Comparison of ENCODE assay signal across 10 cellular contexts in genomic region chr20:62088258-62089127, GRCh38. TPM values are rescaled to one million over a fixed set of nuclear protein-coding genes. Genes with fewer than 3 reads are reported as not detected.
A peak's percentile ranks its signal among the peaks of the same experiment; 100 is the strongest.
DNase-seq lines count a peak whose midpoint lies in the region; ATAC-seq, FAIRE-seq and TF ChIP-seq lines count a peak whose summit lies in the region.
"Had no signal": no experiment of that assay in that cellular context is flagged by ENCODE, and none has a peak within 500 bp of the region (broad histone marks: within the 10 kb centered on the region; RNA-seq: fewer than 3 reads in every experiment).

No MANE protein-coding gene starts in this region.

- H3K18ac ChIP-seq in H1 (ENCODE audit: extremely low read depth, low read length): no peak overlapping the region

- DNase-seq in DMS 273 (lab: John Stamatoyannopoulos, UW; ENCODE audit: unreplicated experiment) (peak; percentile 26), DMS 273 treated with DMSO at 0.1 percent for 48 hours (lab: John Stamatoyannopoulos, UW) (no peak), NCI-H460 (ENCODE audit: extremely low read depth, low read depth) (peak; percentile 97), H1 (ENCODE audit: low read depth in 1 of 2, low spot score in 2 of 2) (no peak), pancreas (peak in 1 of 6 donors; percentile 46), NCI-H1092 (lab: John Stamatoyannopoulos, UW) (no peak), left ventricle myocardium inferior (no peak)
- DNase-seq: stimulated activated CD4-positive, alpha-beta T cell treated with anti-CD3 and anti-CD28 coated beads, Interleukin-15, amount 100 ng/mL, for 24 hours had no signal

- FAIRE-seq in H1 (lab: Jason Lieb, UNC) (no peak), pancreas (lab: Jason Lieb, UNC) (no peak)

- H4K5ac ChIP-seq in H1 (ENCODE audit: insufficient read length, low read depth, low read length): no peak overlapping the region

- peaks cover 0 to 5% of the 10 kb centered on the region in 2 experiments for H4K20me1 ChIP-seq in H1 (replicated peaks in 1 of 2; ENCODE audit: control insufficient read depth in 1 of 2, insufficient read depth in 2 of 2, low read length in 2 of 2)

- H4K8ac ChIP-seq in H1 (ENCODE audit: extremely low read depth, insufficient read depth, low read length): no peak overlapping the region

- TF ChIP-seq POLR2A in H1 (IDR thresholded peaks at IDR 0.05; ENCODE audit: control extremely low read depth in 1 of 2, low read depth in 2 of 2, low read length in 2 of 2): no peak

- no peak overlapping the region for H3K23ac ChIP-seq in H1 (ENCODE audit: insufficient read length)

- no peak overlapping the region for H2BK12ac ChIP-seq in H1 (ENCODE audit: low read depth, low read length)

- H3K79me1 ChIP-seq in H1 (ENCODE audit: low read depth, low read length): no peaks in the 10 kb centered on the region

- no peak for TF ChIP-seq RAD21 in H1 (IDR thresholded peaks at IDR 0.05 in 1 of 2, conservative IDR thresholded peaks at IDR 0.05 in 1 of 2; ENCODE audit: low read depth in 2 of 2, low read length in 2 of 2)

- no peak overlapping the region for H2BK5ac ChIP-seq in H1 (ENCODE audit: low read depth, low read length)

- H3K4me3 ChIP-seq in H1 (ENCODE audit: extremely low read depth in 1 of 4, insufficient read depth in 2 of 4, low read depth in 3 of 4, low read length in 4 of 4) (no peak overlapping the region), pancreas (no peak overlapping the region), left ventricle myocardium inferior (no peak overlapping the region)

- H3K56ac ChIP-seq in H1 (replicated peaks; ENCODE audit: insufficient read length, low read depth, low read length): no peak overlapping the region

- H2BK120ac ChIP-seq in H1 (replicated peaks; ENCODE audit: low read depth, low read length): no peak overlapping the region

- no peak overlapping the region for H2BK15ac ChIP-seq in H1 (ENCODE audit: low read length)

- no peak for TF ChIP-seq EP300 in H1 (IDR thresholded peaks at IDR 0.05; ENCODE audit: borderline replicate concordance in 1 of 2, low read depth in 2 of 2, low read length in 2 of 2)

- H3K27ac ChIP-seq in H1 (ENCODE audit: low read depth, low read length): no peak overlapping the region
- no peak overlapping the region for H3K27ac ChIP-seq in pancreas
- H3K27ac ChIP-seq in left ventricle myocardium inferior (replicated peaks): no peak overlapping the region
- H3K27ac ChIP-seq: 22Rv1 had no signal

- no peaks in the 10 kb centered on the region for H3K36me3 ChIP-seq in H1 (ENCODE audit: control insufficient read depth in 2 of 4, insufficient read depth in 4 of 4, low read length in 3 of 4)
- no peaks in the 10 kb centered on the region for H3K36me3 ChIP-seq in pancreas
- no peaks in the 10 kb centered on the region for H3K36me3 ChIP-seq in left ventricle myocardium inferior

- TF ChIP-seq CTCF in H1 (IDR thresholded peaks at IDR 0.05; ENCODE audit: control extremely low read depth in 1 of 3, insufficient read depth in 1 of 3, low read depth in 1 of 3, low read length in 3 of 3) (no peak), pancreas (IDR thresholded peaks at IDR 0.05) (no peak), left ventricle myocardium inferior (IDR thresholded peaks at IDR 0.05; ENCODE audit: borderline replicate concordance) (no peak)

- 90% methylated on average over 15 of the region's 15 CpGs; no CpG with 5 or more reads in 1 of the 2 experiments for WGBS in H1 (ENCODE audit: extremely low coverage in 1 of 2, insufficient coverage in 1 of 2, insufficient read length in 1 of 2, insufficient replicate concordance in 2 of 2, low coverage in 1 of 2, low lambda C conversion rate in 2 of 2, missing lambda C conversion rate in 1 of 2), 2 experiments
- WGBS in pancreas, 2 donors: 54 to 56% methylated on average over 15 of the region's 15 CpGs

- H4K91ac ChIP-seq in H1 (replicated peaks; ENCODE audit: insufficient read length, low read length): peak overlapping the region; percentile 26

- no peak overlapping the region for H3K4me2 ChIP-seq in H1 (ENCODE audit: insufficient read depth in 1 of 2, low read depth in 2 of 2, low read length in 2 of 2)

- no peak overlapping the region for H3K4ac ChIP-seq in H1 (replicated peaks; ENCODE audit: insufficient read length, low read depth, low read length)

- intact Hi-C loops in pancreas (cut with DNase I) (no loop called here), left ventricle myocardium inferior (cut with micrococcal nuclease) (no loop called here)

- peak overlapping the region; percentile 67; the same call in 1 of the 2 replicates for H2AK5ac ChIP-seq in H1 (ENCODE audit: low read depth, low read length)

- H3K4me1 ChIP-seq in H1 (replicated peaks in 1 of 4; ENCODE audit: control insufficient read depth in 3 of 4, insufficient read depth in 4 of 4, low read length in 3 of 4): peaks cover 0 to 3% (median 0%) of the 10 kb centered on the region in 4 experiments; a peak in 1 of 7 replicates
- no peaks in the 10 kb centered on the region for H3K4me1 ChIP-seq in pancreas
- no peaks in the 10 kb centered on the region for H3K4me1 ChIP-seq in left ventricle myocardium inferior

- CTCF ChIA-PET in H1 (lab: Charles Lee; ENCODE audit: partially characterized antibody): interaction anchor here (1.7 kb wide), 1 partner anchor 68 kb away, joined by 3 read pairs; no protein-coding TSS in a partner anchor

- no peak overlapping the region for H3K14ac ChIP-seq in H1 (ENCODE audit: insufficient read length)

- H3K27me3 ChIP-seq in H1 (replicated peaks in 1 of 4; ENCODE audit: control insufficient read depth in 3 of 4, extremely low read depth in 1 of 4, insufficient read depth in 3 of 4, low read length in 3 of 4): peaks cover 0 to 2% (median 0%) of the 10 kb centered on the region in 4 experiments; a peak in 2 of 7 replicates
- no peaks in the 10 kb centered on the region for H3K27me3 ChIP-seq in pancreas
- peaks cover 34% of the 10 kb centered on the region for H3K27me3 ChIP-seq in left ventricle myocardium inferior (ENCODE audit: low read depth)

- ATAC-seq in pancreas (peak; percentile 40 to 78 (median 52)), HG02973 (IDR thresholded peaks at IDR 0.05; ENCODE audit: unreplicated experiment) (no peak)

- no peak overlapping the region for H2AFZ ChIP-seq in H1 (ENCODE audit: low read length)

- H2BK20ac ChIP-seq in H1 (ENCODE audit: low read length): no peak overlapping the region

- H3K79me2 ChIP-seq in H1 (ENCODE audit: control insufficient read depth in 1 of 2, insufficient read depth in 2 of 2, low read length in 2 of 2): no peaks in the 10 kb centered on the region

- POLR2A ChIA-PET in H1 (lab: Charles Lee; ENCODE audit: partially characterized antibody): interaction anchor here (1.0 to 1.9 kb wide), 3 partner anchors 18 to 33 kb away, joined by 4 to 8 read pairs (median 7); partner anchors contain the start of gene LSM14B

- peaks cover 2% of the 10 kb centered on the region; the same call in 1 of the 2 replicates for H3K23me2 ChIP-seq in H1 (ENCODE audit: low read depth, low read length)

- H3K9ac ChIP-seq in H1 (replicated peaks in 1 of 4; ENCODE audit: extremely low read depth in 1 of 4, low read depth in 3 of 4, low read length in 3 of 4): no peak overlapping the region

- H3K9me3 ChIP-seq in H1 (ENCODE audit: insufficient read depth in 2 of 2, low read depth in 1 of 2, low read length in 1 of 2) (no peaks in the 10 kb centered on the region), pancreas (no peaks in the 10 kb centered on the region), left ventricle myocardium inferior (replicated peaks) (no peaks in the 10 kb centered on the region)

RNA-seq across cellular contexts. Expression of gene TAF4, which starts 22.8 kb away (rescaled TPM):
- total RNA-seq in NCI-H460 (2014; rRNA removed; shearing (Covaris generic)): 4.0 and 6.6 TPM in 2 replicates
- polyA plus RNA-seq in NCI-H460 (2014; cell fraction: nucleus; rRNA removed): 7.2 and 15.6 TPM in 2 replicates
- 30.1 and 33.0 TPM in 2 replicates for total RNA-seq in H1 (2021; fragmentation: NEBNext Ultra II Directional; extraction: Animal tissue kit (Norgen Biotek cat#: 25700))
- 16.0 and 25.8 TPM in 2 replicates for polyA plus RNA-seq in H1 (2011; rRNA removed)
- 12.2 TPM for polyA plus RNA-seq in H1 (2011; cell fraction: cytosol; rRNA removed)
- 17.4 TPM for polyA plus RNA-seq in H1 (2011; cell fraction: nucleus; rRNA removed)
- polyA plus RNA-seq in H1 (2012, experiment 1 of 2): 17.8 to 35.7 TPM (median 25.0 TPM) in 4 replicates
- polyA plus RNA-seq in H1 (2012, experiment 2 of 2): 9.2 TPM
- polyA plus RNA-seq in H1 (2013, experiment 1 of 2): 24.0 TPM
- polyA plus RNA-seq in H1 (2013, experiment 2 of 2): 19.7 TPM
- polyA minus RNA-seq in H1 (2011; rRNA and poly(A)+ RNA removed): 4.3 and 4.6 TPM in 2 replicates
- 34.5 TPM for polyA minus RNA-seq in H1 (2011; cell fraction: cytosol; rRNA and poly(A)+ RNA removed)
- 16.3 TPM for polyA minus RNA-seq in H1 (2011; cell fraction: nucleus; rRNA and poly(A)+ RNA removed)
- total RNA-seq in pancreas: 10 to 100 TPM in 1 of 6 donors, 1 to 10 TPM in 5; 7.1 to 15.2 (median 8.4) TPM
- polyA plus RNA-seq in pancreas: 1 to 10 TPM; 5.7 to 9.2 TPM
- total RNA-seq in left ventricle myocardium inferior: 11.8 TPM

RNA-seq across cellular contexts. Expression of gene LSM14B, which starts 33.8 kb away (rescaled TPM):
- total RNA-seq in NCI-H460 (2014; rRNA removed; shearing (Covaris generic)): 24.6 and 29.2 TPM in 2 replicates
- 27.5 and 34.2 TPM in 2 replicates for polyA plus RNA-seq in NCI-H460 (2014; cell fraction: nucleus; rRNA removed)
- total RNA-seq in H1 (2021; fragmentation: NEBNext Ultra II Directional; extraction: Animal tissue kit (Norgen Biotek cat#: 25700)): 65.6 and 70.0 TPM in 2 replicates
- polyA plus RNA-seq in H1 (2011; rRNA removed): 58.3 and 93.9 TPM in 2 replicates
- polyA plus RNA-seq in H1 (2011; cell fraction: cytosol; rRNA removed): 55.5 TPM
- polyA plus RNA-seq in H1 (2011; cell fraction: nucleus; rRNA removed): 80.3 TPM
- polyA plus RNA-seq in H1 (2012, experiment 1 of 2): 62.5 to 71.2 TPM (median 67.6 TPM) in 4 replicates
- polyA plus RNA-seq in H1 (2012, experiment 2 of 2): 24.0 TPM
- 46.2 TPM for polyA plus RNA-seq in H1 (2013, experiment 1 of 2)
- polyA plus RNA-seq in H1 (2013, experiment 2 of 2): 45.5 TPM
- polyA minus RNA-seq in H1 (2011; rRNA and poly(A)+ RNA removed): 51.4 and 62.8 TPM in 2 replicates
- 40.5 TPM for polyA minus RNA-seq in H1 (2011; cell fraction: cytosol; rRNA and poly(A)+ RNA removed)
- 38.9 TPM for polyA minus RNA-seq in H1 (2011; cell fraction: nucleus; rRNA and poly(A)+ RNA removed)
- 10 to 100 TPM; 14.9 to 19.7 (median 16.7) TPM for total RNA-seq in pancreas
- 10 to 100 TPM in 1 of 2 donors, 1 to 10 TPM in 1; 8.4 to 20.1 TPM for polyA plus RNA-seq in pancreas
- total RNA-seq in left ventricle myocardium inferior: 51.6 TPM

RNA-seq across cellular contexts. Expression of gene PSMA7, which starts 54.7 kb away (rescaled TPM):
- 406 and 439 TPM in 2 replicates for total RNA-seq in NCI-H460 (2014; rRNA removed; shearing (Covaris generic))
- polyA plus RNA-seq in NCI-H460 (2014; cell fraction: nucleus; rRNA removed): 808 and 1,019 TPM in 2 replicates
- total RNA-seq in H1 (2021; fragmentation: NEBNext Ultra II Directional; extraction: Animal tissue kit (Norgen Biotek cat#: 25700)): 339 and 361 TPM in 2 replicates
- polyA plus RNA-seq in H1 (2011; rRNA removed) (607 and 648 TPM in 2 replicates), pancreas (100 to 1,000 TPM in 1 of 2 donors, 10 to 100 TPM in 1; 67.9 to 119 TPM)
- polyA plus RNA-seq in H1 (2011; cell fraction: cytosol; rRNA removed): 619 TPM
- polyA plus RNA-seq in H1 (2011; cell fraction: nucleus; rRNA removed): 429 TPM
- polyA plus RNA-seq in H1 (2012, experiment 1 of 2): 276 to 407 TPM (median 389 TPM) in 4 replicates
- 325 TPM for polyA plus RNA-seq in H1 (2012, experiment 2 of 2)
- 550 TPM for polyA plus RNA-seq in H1 (2013, experiment 1 of 2)
- 519 TPM for polyA plus RNA-seq in H1 (2013, experiment 2 of 2)
- 194 and 202 TPM in 2 replicates for polyA minus RNA-seq in H1 (2011; rRNA and poly(A)+ RNA removed)
- 110 TPM for polyA minus RNA-seq in H1 (2011; cell fraction: cytosol; rRNA and poly(A)+ RNA removed)
- polyA minus RNA-seq in H1 (2011; cell fraction: nucleus; rRNA and poly(A)+ RNA removed): 72.4 TPM
- total RNA-seq in pancreas (100 to 1,000 TPM in 1 of 6 donors, 10 to 100 TPM in 5; 55.6 to 105 (median 74.3) TPM), left ventricle myocardium inferior (233 TPM)

RNA-seq across cellular contexts. Expression of gene SS18L1, which starts 55.1 kb away (rescaled TPM):
- total RNA-seq in NCI-H460 (2014; rRNA removed; shearing (Covaris generic)): 10.6 and 11.7 TPM in 2 replicates
- 45.9 and 47.4 TPM in 2 replicates for polyA plus RNA-seq in NCI-H460 (2014; cell fraction: nucleus; rRNA removed)
- 22.4 and 28.4 TPM in 2 replicates for total RNA-seq in H1 (2021; fragmentation: NEBNext Ultra II Directional; extraction: Animal tissue kit (Norgen Biotek cat#: 25700))
- 29.7 and 36.6 TPM in 2 replicates for polyA plus RNA-seq in H1 (2011; rRNA removed)
- 30.1 TPM for polyA plus RNA-seq in H1 (2011; cell fraction: cytosol; rRNA removed)
- polyA plus RNA-seq in H1 (2011; cell fraction: nucleus; rRNA removed): 83.9 TPM
- 18.9 to 24.1 TPM (median 19.8 TPM) in 4 replicates for polyA plus RNA-seq in H1 (2012, experiment 1 of 2)
- 3.0 TPM for polyA plus RNA-seq in H1 (2012, experiment 2 of 2)
- 12.9 TPM for polyA plus RNA-seq in H1 (2013, experiment 1 of 2)
- polyA plus RNA-seq in H1 (2013, experiment 2 of 2): 12.2 TPM
- polyA minus RNA-seq in H1 (2011; rRNA and poly(A)+ RNA removed): 16.5 and 24.4 TPM in 2 replicates
- polyA minus RNA-seq in H1 (2011; cell fraction: cytosol; rRNA and poly(A)+ RNA removed): 33.8 TPM
- 29.1 TPM for polyA minus RNA-seq in H1 (2011; cell fraction: nucleus; rRNA and poly(A)+ RNA removed)
- total RNA-seq in pancreas: 1 to 10 TPM; 6.6 to 9.7 (median 7.4) TPM
- 10 to 100 TPM; 13.0 to 19.3 TPM for polyA plus RNA-seq in pancreas
- total RNA-seq in left ventricle myocardium inferior: 9.0 TPM

Comparison
In these comparisons a context has a peak if more than half of its experiments do, and no peak if none do; other contexts are left out.
1. DNase-seq: peak in DMS 273 (single experiment) and NCI-H460 (single experiment); none in DMS 273 treated with DMSO at 0.1 percent for 48 hours (single experiment), H1 (0 of 2), NCI-H1092 (single experiment) and left ventricle myocardium inferior (single experiment).